Comparison of ENCODE assay signal across 8 cellular contexts in genomic region chr1:84442256-84442655, GRCh38. TPM values are rescaled to one million over a fixed set of nuclear protein-coding genes. Genes with fewer than 3 reads are reported as not detected.
DNase-seq lines count a peak whose midpoint lies in the region; ATAC-seq and TF ChIP-seq lines count a peak whose summit lies in the region.

No MANE protein-coding gene starts in this region.

- ATAC-seq in GM21390 (IDR thresholded peaks at IDR 0.05; ENCODE audit: unreplicated experiment): peak; percentile 94
- peak; percentile 96 for ATAC-seq in HG03571 (IDR thresholded peaks at IDR 0.05; ENCODE audit: unreplicated experiment)
- peak; percentile 98 to 99 (median 99) for ATAC-seq in natural killer cell
- ATAC-seq in GM21381 (IDR thresholded peaks at IDR 0.05; ENCODE audit: unreplicated experiment): no peak

- H3K9me3 ChIP-seq in endodermal cell (ENCODE audit: control insufficient read depth, low read length): no peaks in the 10 kb centered on the region

- H3K36me3 Mint-ChIP-seq in endodermal cell (ENCODE audit: low read depth): no peaks in the 10 kb centered on the region
- no peaks in the 10 kb centered on the region for H3K36me3 Mint-ChIP-seq in natural killer cell

- TF ChIP-seq CTCF in endodermal cell (conservative IDR thresholded peaks at IDR 0.05) (peak; percentile 42), natural killer cell (IDR thresholded peaks at IDR 0.05) (peak; percentile 65)

- no peak overlapping the region for H3K4me3 ChIP-seq in endodermal cell (ENCODE audit: low read length)

- no peaks in the 10 kb centered on the region for H3K27me3 ChIP-seq in endodermal cell (ENCODE audit: control insufficient read depth, insufficient read depth, low read length, poor library complexity, severe bottlenecking)

- intact Hi-C loops in natural killer cell (cut with micrococcal nuclease): loop anchor here (1.0 to 2.0 kb wide), 4 partner anchors 65 to 330 kb away; partner anchors contain the start of genes GNG5 and SPATA1

- H3K4me1 Mint-ChIP-seq in endodermal cell (no peaks in the 10 kb centered on the region), natural killer cell (peaks cover 7 to 10% of the 10 kb centered on the region in 2 donors)

- no peak overlapping the region for H3K27ac ChIP-seq in endodermal cell (ENCODE audit: low read depth, low read length)

- WGBS in endodermal cell (ENCODE audit: insufficient coverage in 1 of 2, insufficient read length in 1 of 2), 2 experiments: 80 to 81% methylated on average over 1 to 2 of the region's 2 CpGs

- H3K9me3 Mint-ChIP-seq in endodermal cell (peaks cover 12% of the 10 kb centered on the region), natural killer cell (no peaks in the 10 kb centered on the region)

- no peaks in the 10 kb centered on the region for H3K4me1 ChIP-seq in endodermal cell (ENCODE audit: control insufficient read depth, insufficient read depth, low read length)

- H3K27me3 Mint-ChIP-seq in endodermal cell (ENCODE audit: insufficient read depth) (peaks cover 18% of the 10 kb centered on the region), natural killer cell (ENCODE audit: low read depth in 2 of 2) (peaks cover 11% of the 10 kb centered on the region in 2 donors)

- H3K4me3 Mint-ChIP-seq in endodermal cell (no peak overlapping the region), natural killer cell (peak overlapping the region; percentile 66)

- H3K27ac Mint-ChIP-seq in endodermal cell (no peak overlapping the region), natural killer cell (peak overlapping the region; percentile 49 to 60)

- H3K36me3 ChIP-seq in endodermal cell (ENCODE audit: control insufficient read depth, insufficient read depth, low read length): no peaks in the 10 kb centered on the region

- H3K9ac ChIP-seq in endodermal cell (ENCODE audit: extremely low read depth, low read length, poor library complexity, severe bottlenecking): no peak overlapping the region

- DNase-seq in NCI-H1694 (lab: John Stamatoyannopoulos, UW) (peak; percentile 41), NCI-H1694 treated with DMSO at 0.1 percent for 48 hours (lab: John Stamatoyannopoulos, UW) (no peak), SIG-M5 (lab: John Stamatoyannopoulos, UW) (peak; percentile 87), endodermal cell (no peak), natural killer cell (no peak)

RNA-seq across cellular contexts. Expression of gene RPF1, which starts 36.8 kb away (rescaled TPM):
- total RNA-seq in endodermal cell (10 to 100 TPM; 31.6 to 34.0 TPM), natural killer cell (10 to 100 TPM; 50.0 to 53.0 (median 50.0) TPM)
- 54.9 TPM for polyA plus RNA-seq in endodermal cell (2013, experiment 1 of 2)
- 58.0 TPM for polyA plus RNA-seq in endodermal cell (2013, experiment 2 of 2)

RNA-seq across cellular contexts. Expression of gene DNASE2B, which starts 44.0 kb away (rescaled TPM):
- not detected for total RNA-seq in endodermal cell
- 0.21 TPM for polyA plus RNA-seq in endodermal cell (2013, experiment 1 of 2)
- not detected for polyA plus RNA-seq in endodermal cell (2013, experiment 2 of 2)
- not detected for total RNA-seq in natural killer cell

Comparison
In these comparisons a context has a peak if more than half of its experiments do, and no peak if none do; other contexts are left out.
1. DNase-seq: peak in NCI-H1694 (single experiment) and SIG-M5 (single experiment); none in NCI-H1694 treated with DMSO at 0.1 percent for 48 hours (single experiment), endodermal cell (single experiment) and natural killer cell (single experiment).